ENCODE assay signal across 23 cellular contexts in genomic region chr20:23632711-23633573, GRCh38. TPM values are rescaled to one million over a fixed set of nuclear protein-coding genes. Genes with fewer than 3 reads are reported as not detected.
"Had no signal": no experiment of that assay in that cellular context is flagged by ENCODE, and none has a peak within 500 bp of the region (broad histone marks: within the 10 kb centered on the region; RNA-seq: fewer than 3 reads in every experiment).

No MANE protein-coding gene starts in this region.

- H3K36me3 Mint-ChIP-seq: activated CD4-positive, alpha-beta memory T cell treated with anti-CD3 and anti-CD28 coated beads for 36 hours; activated naive CD8-positive, alpha-beta T cell treated with anti-CD3 and anti-CD28 coated beads for 36 hours; stimulated activated effector memory CD8-positive, alpha-beta T cell treated with anti-CD3 and anti-CD28 coated beads, Interleukin-12 subunit alpha, Interleukin-12 subunit beta, amount 100 ng/mL, for 72 hours had no signal

- H3K27me3 ChIP-seq: hepatocyte, upper lobe of left lung had no signal

- ATAC-seq: activated CD4-positive, alpha-beta T cell treated with anti-CD3 and anti-CD28 coated beads for 36 hours; left colon; right cardiac atrium; stimulated activated effector memory CD8-positive, alpha-beta T cell treated with anti-CD3 and anti-CD28 coated beads, Interleukin-12 subunit alpha, Interleukin-12 subunit beta, amount 100 ng/mL, for 72 hours had no signal

- H3K4me1 Mint-ChIP-seq: activated CD4-positive, alpha-beta T cell treated with anti-CD3 and anti-CD28 coated beads for 36 hours; stimulated activated effector memory CD8-positive, alpha-beta T cell treated with anti-CD3 and anti-CD28 coated beads, Interleukin-12 subunit alpha, Interleukin-12 subunit beta, amount 100 ng/mL, for 72 hours had no signal

- FAIRE-seq: colon, endometrium had no signal

- H3K9me3 Mint-ChIP-seq: activated CD4-positive, alpha-beta memory T cell treated with anti-CD3 and anti-CD28 coated beads for 36 hours; activated naive CD8-positive, alpha-beta T cell treated with anti-CD3 and anti-CD28 coated beads for 36 hours; nephron; stimulated activated effector memory CD8-positive, alpha-beta T cell treated with anti-CD3 and anti-CD28 coated beads, Interleukin-12 subunit alpha, Interleukin-12 subunit beta, amount 100 ng/mL, for 72 hours had no signal

- H3K27ac ChIP-seq: hepatocyte, thoracic aorta, WERI-Rb-1 had no signal

- H3K27me3 Mint-ChIP-seq: progenitor cell of endocrine pancreas had no signal

- H3K4me3 ChIP-seq: hepatocyte, lung, thoracic aorta, upper lobe of left lung had no signal

- H3K4me2 ChIP-seq: hepatocyte had no signal

- H3K4me3 Mint-ChIP-seq: activated CD4-positive, alpha-beta memory T cell treated with anti-CD3 and anti-CD28 coated beads for 36 hours; activated CD4-positive, alpha-beta T cell treated with anti-CD3 and anti-CD28 coated beads for 36 hours; activated naive CD8-positive, alpha-beta T cell treated with anti-CD3 and anti-CD28 coated beads for 36 hours; mesothelial cell of epicardium; stimulated activated effector memory CD8-positive, alpha-beta T cell treated with anti-CD3 and anti-CD28 coated beads, Interleukin-12 subunit alpha, Interleukin-12 subunit beta, amount 100 ng/mL, for 72 hours had no signal

- H3K27ac Mint-ChIP-seq: activated CD4-positive, alpha-beta memory T cell treated with anti-CD3 and anti-CD28 coated beads for 36 hours; activated CD4-positive, alpha-beta T cell treated with anti-CD3 and anti-CD28 coated beads for 36 hours; activated naive CD8-positive, alpha-beta T cell treated with anti-CD3 and anti-CD28 coated beads for 36 hours; mesothelial cell of epicardium; nephron; progenitor cell of endocrine pancreas; stimulated activated effector memory CD8-positive, alpha-beta T cell treated with anti-CD3 and anti-CD28 coated beads, Interleukin-12 subunit alpha, Interleukin-12 subunit beta, amount 100 ng/mL, for 72 hours had no signal

- H3K9me3 ChIP-seq: thoracic aorta, upper lobe of left lung had no signal

- DNase-seq: activated CD4-positive, alpha-beta memory T cell treated with anti-CD3 and anti-CD28 coated beads for 36 hours; activated CD4-positive, alpha-beta T cell treated with anti-CD3 and anti-CD28 coated beads for 36 hours; activated naive CD8-positive, alpha-beta T cell treated with anti-CD3 and anti-CD28 coated beads for 36 hours; islet precursor cell; left colon; occipital lobe; stimulated activated CD4-positive, alpha-beta T cell treated with anti-CD3 and anti-CD28 coated beads, Interleukin-4, amount 100 ng/mL, for 24 hours; SW 1271; T-helper 2 cell; WERI-Rb-1 had no signal

- H2AFZ ChIP-seq: hepatocyte had no signal

RNA-seq across cellular contexts. Expression of gene CST9, which starts 27.2 kb away (rescaled TPM):
- total RNA-seq: activated CD4-positive, alpha-beta memory T cell treated with anti-CD3 and anti-CD28 coated beads for 36 hours; activated CD4-positive, alpha-beta T cell treated with anti-CD3 and anti-CD28 coated beads for 36 hours; activated naive CD8-positive, alpha-beta T cell treated with anti-CD3 and anti-CD28 coated beads for 36 hours; cardiac septum; hepatocyte; left colon; lung; mesothelial cell of epicardium; occipital lobe; progenitor cell of endocrine pancreas; right cardiac atrium; thoracic aorta; upper lobe of left lung had no signal
- polyA plus RNA-seq: hepatocyte, lung, right cardiac atrium had no signal

RNA-seq across cellular contexts. Expression of gene CST4, which starts 55.9 kb away (rescaled TPM):
- total RNA-seq: activated CD4-positive, alpha-beta memory T cell treated with anti-CD3 and anti-CD28 coated beads for 36 hours; activated CD4-positive, alpha-beta T cell treated with anti-CD3 and anti-CD28 coated beads for 36 hours; activated naive CD8-positive, alpha-beta T cell treated with anti-CD3 and anti-CD28 coated beads for 36 hours; cardiac septum; left colon; lung; mesothelial cell of epicardium; occipital lobe; progenitor cell of endocrine pancreas; right cardiac atrium; thoracic aorta; upper lobe of left lung had no signal
- polyA plus RNA-seq: esophagus, hepatocyte, lung, right cardiac atrium had no signal
